23 cellular contexts compared by ENCODE assay signal in genomic region chr1:119962296-119962968, GRCh38.
A peak's percentile ranks its signal among the peaks of the same experiment; 100 is the strongest.
DNase-seq lines count a peak whose midpoint lies in the region; ATAC-seq and TF ChIP-seq lines count a peak whose summit lies in the region.
"Had no signal": no experiment of that assay in that cellular context is flagged by ENCODE, and none has a peak within 500 bp of the region (broad histone marks: within the 10 kb centered on the region; RNA-seq: fewer than 3 reads in every experiment).

No MANE protein-coding gene starts in this region.

- no peaks in the 10 kb centered on the region for H3K27me3 ChIP-seq in breast epithelium
- H3K27me3 ChIP-seq in mammary epithelial cell (ENCODE audit: insufficient read depth, low read length): no peaks in the 10 kb centered on the region
- no peaks in the 10 kb centered on the region for H3K27me3 ChIP-seq in heart right ventricle
- H3K27me3 ChIP-seq in osteoblast (ENCODE audit: insufficient read depth, low read length): no peaks in the 10 kb centered on the region
- H3K27me3 ChIP-seq in aorta (ENCODE audit: control insufficient read depth in 1 of 2, insufficient read depth in 2 of 2, low read length in 1 of 2): no peaks in the 10 kb centered on the region
- H3K27me3 ChIP-seq: BLaER1, esophagus squamous epithelium had no signal

- ATAC-seq in heart right ventricle (peak in 5 of 8 donors; percentile 13 to 62 (median 39)), aorta (ENCODE audit: low FRiP score) (no peak), natural killer cell (no peak)
- ATAC-seq in activated T-helper 17 cell treated with anti-CD3 and anti-CD28 coated beads, Interleukin-2, amount 50 U/mL, for 72 hours (replicated peaks): no peak
- ATAC-seq: HCT116, K562 had no signal

- 51% methylated on average over 5 of the region's 5 CpGs for WGBS in mammary epithelial cell (ENCODE audit: low coverage, missing lambda C conversion rate)
- 67 to 72% methylated on average over 5 of the region's 5 CpGs for WGBS in heart right ventricle, 2 donors
- 25 to 26% methylated on average over 5 of the region's 5 CpGs for WGBS in aorta, 2 donors

- in situ Hi-C loops in mammary epithelial cell (cut with MboI; ENCODE audit: low sequenced_read_pairs in 2 of 2): no loop called here

- dilution Hi-C loops in mammary epithelial cell (cut with HindIII; ENCODE audit: low sequenced_read_pairs): no loop called here

- no peak overlapping the region for H3K27ac Mint-ChIP-seq in activated T-helper 17 cell treated with anti-CD3 and anti-CD28 coated beads, Interleukin-2, amount 50 U/mL, for 72 hours
- H3K27ac Mint-ChIP-seq in natural killer cell: peak overlapping the region in 1 of 2 donors; percentile 39

- H3K79me2 ChIP-seq in mammary epithelial cell (ENCODE audit: insufficient read depth, low read length): peaks cover 5% of the 10 kb centered on the region
- H3K79me2 ChIP-seq in osteoblast (ENCODE audit: insufficient read depth, low read length): peaks cover 74% of the 10 kb centered on the region

- intact Hi-C loops in breast epithelium (cut with DNase I; ENCODE audit: low total_unique reads) (no loop called here), mammary epithelial cell (cut with micrococcal nuclease) (no loop called here), heart right ventricle (cut with DNase I) (no loop called here), aorta (cut with DNase I) (no loop called here), natural killer cell (cut with micrococcal nuclease) (no loop called here)

- H3K9me3 ChIP-seq in breast epithelium (no peaks in the 10 kb centered on the region), mammary epithelial cell (replicated peaks; ENCODE audit: insufficient read depth, low read length) (no peaks in the 10 kb centered on the region), heart right ventricle (no peaks in the 10 kb centered on the region), osteoblast (ENCODE audit: low read depth, low read length) (no peaks in the 10 kb centered on the region), aorta (ENCODE audit: control insufficient read depth, low read length) (no peaks in the 10 kb centered on the region)
- H3K9me3 ChIP-seq: BLaER1, esophagus squamous epithelium had no signal

- DNase-seq in breast epithelium (ENCODE audit: low spot score in 2 of 2) (no peak), mammary epithelial cell (no peak), heart right ventricle (peak in 1 of 2 donors; percentile 26), osteoblast (ENCODE audit: insufficient read length, low spot score, missing footprints) (no peak), aorta (no peak), natural killer cell (no peak)
- no peak for DNase-seq in activated CD4-positive, alpha-beta T cell treated with anti-CD3 and anti-CD28 coated beads, Interleukin-2, amount 50 U/mL, for 1 hour
- DNase-seq: activated CD4-positive, alpha-beta T cell treated with anti-CD3 and anti-CD28 coated beads for 48 hours; activated CD8-positive, alpha-beta memory T cell treated with anti-CD3 and anti-CD28 coated beads, Interleukin-2, amount 50 U/mL, for 48 hours; esophagus squamous epithelium; GF-D8; kidney glomerular epithelial cell; MV-4-11; NCI-H187 treated with DMSO at 0.1 percent for 48 hours; NCI-H345; RPMI8226; stimulated activated CD4-positive, alpha-beta T cell treated with anti-CD3 and anti-CD28 coated beads, Interleukin-1b, Interleukin-23, amount 100 ng/mL, for 48 hours; SW 1271 had no signal

- no peak overlapping the region for H3K4me3 Mint-ChIP-seq in activated T-helper 17 cell treated with anti-CD3 and anti-CD28 coated beads, Interleukin-2, amount 50 U/mL, for 72 hours
- H3K4me3 Mint-ChIP-seq in natural killer cell: no peak overlapping the region

- no peak overlapping the region for H3K9ac ChIP-seq in mammary epithelial cell (ENCODE audit: insufficient read depth, low read length)
- H3K9ac ChIP-seq: BLaER1 had no signal

- CTCF ChIA-PET in mammary epithelial cell (lab: Charles Lee; ENCODE audit: low non-redundant PET): no interaction called here

- peak overlapping the region; percentile 75 to 77 for H3K27ac ChIP-seq in breast epithelium
- H3K27ac ChIP-seq in mammary epithelial cell (ENCODE audit: insufficient read depth, low read depth, low read length): no peak overlapping the region
- peak overlapping the region in 8 of 10 donors; percentile 5 to 74 (median 63) for H3K27ac ChIP-seq in heart right ventricle
- H3K27ac ChIP-seq in osteoblast (ENCODE audit: low read depth, low read length): peak overlapping the region; percentile 24
- H3K27ac ChIP-seq in aorta (ENCODE audit: low read depth in 1 of 2, low read length in 2 of 2): peak overlapping the region; percentile 76 to 84
- H3K27ac ChIP-seq: 22Rv1, BLaER1 had no signal

- H3K4me3 ChIP-seq in breast epithelium (no peak overlapping the region), mammary epithelial cell (replicated peaks in 1 of 3; ENCODE audit: insufficient read depth in 1 of 3, low read depth in 2 of 3, low read length in 3 of 3) (no peak overlapping the region), heart right ventricle (no peak overlapping the region), osteoblast (ENCODE audit: insufficient read depth, low read length) (no peak overlapping the region), aorta (ENCODE audit: low read length in 2 of 2) (no peak overlapping the region)
- H3K4me3 ChIP-seq: BLaER1, esophagus squamous epithelium, K562 had no signal

- H3K4me1 Mint-ChIP-seq in activated T-helper 17 cell treated with anti-CD3 and anti-CD28 coated beads, Interleukin-2, amount 50 U/mL, for 72 hours: peaks cover 7% of the 10 kb centered on the region
- peaks cover 0 to 6% of the 10 kb centered on the region in 2 donors for H3K4me1 Mint-ChIP-seq in natural killer cell

- no TSS peak for BruUV-seq in mammary epithelial cell (replicated peaks; lab: Mats Ljungman, UMichigan)

- H4K20me1 ChIP-seq in mammary epithelial cell (ENCODE audit: insufficient read depth, low read length) (no peaks in the 10 kb centered on the region), osteoblast (ENCODE audit: insufficient read depth, low read length) (peaks cover 29% of the 10 kb centered on the region)

- H3K4me2 ChIP-seq in mammary epithelial cell (ENCODE audit: insufficient read depth, low read depth, low read length) (no peak overlapping the region), osteoblast (ENCODE audit: insufficient read depth, low read length) (no peak overlapping the region)
- H3K4me2 ChIP-seq: BLaER1 had no signal

- peaks cover 84% of the 10 kb centered on the region for H3K36me3 Mint-ChIP-seq in activated T-helper 17 cell treated with anti-CD3 and anti-CD28 coated beads, Interleukin-2, amount 50 U/mL, for 72 hours (ENCODE audit: low read depth)
- H3K36me3 Mint-ChIP-seq in natural killer cell: peaks cover 12% of the 10 kb centered on the region

- H3K27me3 Mint-ChIP-seq in activated T-helper 17 cell treated with anti-CD3 and anti-CD28 coated beads, Interleukin-2, amount 50 U/mL, for 72 hours: no peaks in the 10 kb centered on the region
- H3K27me3 Mint-ChIP-seq in natural killer cell (ENCODE audit: low read depth in 2 of 2): no peaks in the 10 kb centered on the region

- no peak for TF ChIP-seq CTCF in breast epithelium (IDR thresholded peaks at IDR 0.05)
- TF ChIP-seq CTCF in mammary epithelial cell (conservative IDR thresholded peaks at IDR 0.05 in 1 of 2, IDR thresholded peaks at IDR 0.05 in 1 of 2; ENCODE audit: extremely low read depth in 1 of 2, insufficient read depth in 1 of 2, low read depth in 1 of 2, low read length in 2 of 2): no peak
- TF ChIP-seq CTCF in heart right ventricle (IDR thresholded peaks at IDR 0.05): no peak
- TF ChIP-seq CTCF in osteoblast (IDR thresholded peaks at IDR 0.05; ENCODE audit: extremely low read depth, low read depth, low read length): no peak
- TF ChIP-seq CTCF in natural killer cell (IDR thresholded peaks at IDR 0.05): no peak

- TF ChIP-seq POLR2A in breast epithelium (IDR thresholded peaks at IDR 0.05): no peak

- H3K4me1 ChIP-seq in breast epithelium (peaks cover 0 to 11% of the 10 kb centered on the region in 2 donors), mammary epithelial cell (ENCODE audit: insufficient read depth, low read length) (no peaks in the 10 kb centered on the region), heart right ventricle (peaks cover 6 to 57% (median 26%) of the 10 kb centered on the region in 9 donors), osteoblast (ENCODE audit: insufficient read depth, low read length) (peaks cover 65% of the 10 kb centered on the region), aorta (ENCODE audit: control insufficient read depth in 1 of 2, insufficient read depth in 2 of 2, low read length in 2 of 2) (peaks cover 20 to 23% of the 10 kb centered on the region in 2 donors)

- H3K36me3 ChIP-seq in breast epithelium (peaks cover 7% of the 10 kb centered on the region), mammary epithelial cell (ENCODE audit: insufficient read depth, low read length) (peaks cover 39% of the 10 kb centered on the region), heart right ventricle (peaks cover 0 to 89% (median 4%) of the 10 kb centered on the region in 9 donors), osteoblast (ENCODE audit: insufficient read depth, low read length) (peaks cover 83% of the 10 kb centered on the region), aorta (ENCODE audit: control insufficient read depth in 1 of 2, insufficient read depth in 2 of 2, low read length in 1 of 2) (peaks cover 0 to 5% of the 10 kb centered on the region in 2 donors)

- H2AFZ ChIP-seq in mammary epithelial cell (ENCODE audit: low read depth, low read length) (no peak overlapping the region), osteoblast (ENCODE audit: low read length) (no peak overlapping the region)

- no peaks in the 10 kb centered on the region for H3K9me3 Mint-ChIP-seq in activated T-helper 17 cell treated with anti-CD3 and anti-CD28 coated beads, Interleukin-2, amount 50 U/mL, for 72 hours
- H3K9me3 Mint-ChIP-seq in natural killer cell: no peaks in the 10 kb centered on the region

Comparison
In these comparisons a context has a peak if more than half of its experiments do, and no peak if none do; other contexts are left out.
1. ATAC-seq: peak in heart right ventricle (5 of 8); none in aorta (single experiment), activated T-helper 17 cell treated with anti-CD3 and anti-CD28 coated beads, Interleukin-2, amount 50 U/mL, for 72 hours (single experiment) and natural killer cell (0 of 3).